Comparison of ENCODE assay signal across 14 cellular contexts in the genomic region with DNA sequence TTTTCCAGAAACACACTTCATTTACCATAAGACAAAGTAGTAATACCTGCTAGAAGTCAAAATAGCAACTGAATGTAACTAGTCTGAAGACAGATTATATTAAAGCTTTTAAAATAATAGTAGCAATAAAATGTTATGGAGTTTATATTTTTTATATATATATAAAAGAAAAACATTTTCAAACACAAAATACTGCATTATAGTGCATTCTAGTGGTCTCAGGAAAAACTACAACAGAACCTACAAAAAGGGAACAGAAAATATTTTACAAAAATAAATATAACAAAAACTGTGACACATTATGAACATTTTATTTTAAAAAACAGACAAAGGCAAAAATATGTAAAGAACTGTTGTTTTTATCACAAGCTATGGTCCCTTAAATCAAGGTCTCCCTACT. TPM values are rescaled to one million over a fixed set of nuclear protein-coding genes. Genes with fewer than 3 reads are reported as not detected.
A peak's percentile ranks its signal among the peaks of the same experiment; 100 is the strongest.
DNase-seq lines count a peak whose midpoint lies in the region; ATAC-seq, FAIRE-seq and TF ChIP-seq lines count a peak whose summit lies in the region.
"Had no signal": no experiment of that assay in that cellular context is flagged by ENCODE, and none has a peak within 500 bp of the region (broad histone marks: within the 10 kb centered on the region; RNA-seq: fewer than 3 reads in every experiment).

No MANE protein-coding gene starts in this region.

- FAIRE-seq in RCC 7860 (lab: Jason Lieb, UNC), result peak; percentile 62

- no peak for DNase-seq in heart right ventricle
- no peak for DNase-seq in Right ventricle myocardium superior
- no peak for DNase-seq in RCC 7860 (ENCODE audit: low spot score)
- no peak for DNase-seq in fibroblast of villous mesenchyme (ENCODE audit: low read depth)
- DNase-seq in upper lobe of right lung, result no peak
- no peak for DNase-seq in NCI-H2081 (lab: John Stamatoyannopoulos, UW)
- no peak for DNase-seq in NK-92 treated with Interleukin-12 subunit alpha and Interleukin-12 subunit beta, amount 100 ng/mL, for 24 hours (lab: John Stamatoyannopoulos, UW)
- DNase-seq: activated CD4-positive, alpha-beta memory T cell treated with anti-CD3 and anti-CD28 coated beads for 36 hours; activated naive CD4-positive, alpha-beta T cell treated with Interleukin-2 at 50 U/mL for 16 hours; cortex of kidney; NCI-H1092; T-cell had no signal

- TF ChIP-seq CTCF in heart right ventricle (IDR thresholded peaks at IDR 0.05) (peak in 6 of 9 donors; percentile 30 to 54 (median 34)), fibroblast of villous mesenchyme (IDR thresholded peaks at IDR 0.05; ENCODE audit: insufficient read depth, low read depth, low read length) (peak; percentile 35), upper lobe of right lung (IDR thresholded peaks at IDR 0.05) (peak; percentile 38)

- intact Hi-C loops in heart right ventricle (cut with DNase I), result loop anchor here in 1 of 10 donors (10.0 kb wide), 1 partner anchor 46 kb away; a partner anchor contains a TSS
- intact Hi-C loops in Right ventricle myocardium superior (cut with DNase I), result no loop called here
- intact Hi-C loops in upper lobe of right lung (cut with DNase I), result no loop called here

- H3K27ac ChIP-seq in heart right ventricle (no peak overlapping the region), upper lobe of right lung (no peak overlapping the region)
- H3K27ac ChIP-seq: BLaER1 had no signal

- H3K4me3 ChIP-seq in heart right ventricle (no peak overlapping the region), fibroblast of villous mesenchyme (ENCODE audit: low read depth, low read length) (no peak overlapping the region), upper lobe of right lung (no peak overlapping the region)
- H3K4me3 ChIP-seq: BLaER1 had no signal

- ATAC-seq in heart right ventricle, result no peak
- no peak for ATAC-seq in Right ventricle myocardium superior (ENCODE audit: poor library complexity)
- no peak for ATAC-seq in upper lobe of right lung
- no peak for ATAC-seq in GM19351 (IDR thresholded peaks at IDR 0.05; ENCODE audit: unreplicated experiment)
- ATAC-seq: T-cell had no signal

- H3K4me1 ChIP-seq in heart right ventricle (peaks cover 0 to 48% (median 22%) of the 10 kb centered on the region in 9 donors), upper lobe of right lung (no peaks in the 10 kb centered on the region)
- H3K4me1 ChIP-seq: BLaER1 had no signal

- peaks cover 0 to 28% (median 8%) of the 10 kb centered on the region in 9 donors for H3K36me3 ChIP-seq in heart right ventricle
- no peaks in the 10 kb centered on the region for H3K36me3 ChIP-seq in upper lobe of right lung

- H3K27me3 ChIP-seq in heart right ventricle (no peaks in the 10 kb centered on the region), upper lobe of right lung (no peaks in the 10 kb centered on the region)
- H3K27me3 ChIP-seq: BLaER1 had no signal

- H3K9me3 ChIP-seq in heart right ventricle (no peaks in the 10 kb centered on the region), upper lobe of right lung (no peaks in the 10 kb centered on the region)
- H3K9me3 ChIP-seq: BLaER1 had no signal

RNA-seq across cellular contexts. Expression of a gene that starts 48.0 kb away (rescaled TPM):
- total RNA-seq in heart right ventricle, result 100 to 1,000 TPM in 2 of 10 donors, 10 to 100 TPM in 8; 37.0 to 102 (median 67.8) TPM
- 10 to 100 TPM in 1 of 2 donors, 1 to 10 TPM in 1; 8.6 to 12.2 TPM for polyA plus RNA-seq in heart right ventricle
- 38.6 TPM for total RNA-seq in Right ventricle myocardium superior
- 14.2 and 16.4 TPM in 2 replicates for total RNA-seq in fibroblast of villous mesenchyme
- total RNA-seq in upper lobe of right lung, result 33.1 TPM
